In genomic region chr3:62835594-62836236, GRCh38 we compare ENCODE assay signal across 15 cellular contexts. TPM values are rescaled to one million over a fixed set of nuclear protein-coding genes. Genes with fewer than 3 reads are reported as not detected.
A peak's percentile ranks its signal among the peaks of the same experiment; 100 is the strongest.
DNase-seq lines count a peak whose midpoint lies in the region; ATAC-seq and TF ChIP-seq lines count a peak whose summit lies in the region.
"Had no signal": no experiment of that assay in that cellular context is flagged by ENCODE, and none has a peak within 500 bp of the region (broad histone marks: within the 10 kb centered on the region; RNA-seq: fewer than 3 reads in every experiment).

No MANE protein-coding gene starts in this region.

- no peaks in the 10 kb centered on the region for H3K9me3 ChIP-seq in body of pancreas

- ATAC-seq in GM18511 (IDR thresholded peaks at IDR 0.05; ENCODE audit: unreplicated experiment) (peak; percentile 73), GM21360 (IDR thresholded peaks at IDR 0.05; ENCODE audit: unreplicated experiment) (peak; percentile 89), HG03103 (IDR thresholded peaks at IDR 0.05; ENCODE audit: low read depth, unreplicated experiment) (peak; percentile 72), body of pancreas (no peak), HG03571 (IDR thresholded peaks at IDR 0.05; ENCODE audit: unreplicated experiment) (no peak)

- 22 to 23% methylated on average over 3 of the region's 3 CpGs for WGBS in body of pancreas, 2 donors

- peaks cover 11% of the 10 kb centered on the region for H3K4me1 ChIP-seq in body of pancreas

- H3K27me3 ChIP-seq in body of pancreas, result no peaks in the 10 kb centered on the region

- H3K27ac ChIP-seq in body of pancreas, result peak overlapping the region in 3 of 4 donors; percentile 1 to 53 (median 22)

- no peak overlapping the region for H3K4me3 ChIP-seq in body of pancreas

- no peak for TF ChIP-seq POLR2A in body of pancreas (IDR thresholded peaks at IDR 0.05)

- no peaks in the 10 kb centered on the region for H3K36me3 ChIP-seq in body of pancreas (replicated peaks in 1 of 2; ENCODE audit: insufficient read depth in 1 of 2, low read depth in 2 of 2)

- TF ChIP-seq CTCF in body of pancreas (IDR thresholded peaks at IDR 0.05), result no peak

- intact Hi-C loops in body of pancreas (cut with DNase I), result no loop called here

- no peak for DNase-seq in body of pancreas
- DNase-seq in iPS-NIHi7 (ENCODE audit: extremely low spot score), result no peak
- DNase-seq in NCI-H2227 (lab: John Stamatoyannopoulos, UW; ENCODE audit: unreplicated experiment), result no peak
- DNase-seq in medulla oblongata (ENCODE audit: extremely low spot score), result no peak
- DNase-seq: activated CD4-positive, CD25-positive, alpha-beta regulatory T cell; activated effector memory CD4-positive, alpha-beta T cell treated with Interleukin-2 at 50 U/mL for 16 hours; HCEC 1CT; kidney; NCI-H2171 treated with DMSO at 0.1 percent for 48 hours; nephron progenitor cell; Right ventricle myocardium superior had no signal

RNA-seq across cellular contexts. Expression of gene CADPS, which starts 39.5 kb away (rescaled TPM):
- total RNA-seq in body of pancreas, result 10 to 100 TPM; 22.1 to 67.6 TPM

Comparison
In these comparisons a context has a peak if more than half of its experiments do, and no peak if none do; other contexts are left out.
1. ATAC-seq: peak in GM18511 (single experiment), GM21360 (single experiment) and HG03103 (single experiment); none in body of pancreas (single experiment) and HG03571 (single experiment).